ENCODE assay signal across 8 cellular contexts in genomic region chr2:38377501-38378258, GRCh38. TPM values are rescaled to one million over a fixed set of nuclear protein-coding genes. Genes with fewer than 3 reads are reported as not detected.
DNase-seq lines count a peak whose midpoint lies in the region; ATAC-seq and TF ChIP-seq lines count a peak whose summit lies in the region.

No MANE protein-coding gene starts in this region.

- TF ChIP-seq CTCF in fibroblast of mammary gland (conservative IDR thresholded peaks at IDR 0.05; ENCODE audit: control insufficient read depth, insufficient read depth, low read depth, low read length): no peak
- peak in 1 of 3 donors; percentile 10 for TF ChIP-seq CTCF in ovary (IDR thresholded peaks at IDR 0.05)

- peaks cover 3% of the 10 kb centered on the region; the same call in 1 of the 2 replicates for H3K27me3 ChIP-seq in MG63
- no peaks in the 10 kb centered on the region for H3K27me3 ChIP-seq in ovary

- H3K4me3 Mint-ChIP-seq in T-helper 17 cell: peak overlapping the region; percentile 98

- TF ChIP-seq POLR2A in ovary (IDR thresholded peaks at IDR 0.05): no peak

- H3K36me3 ChIP-seq in MG63: peaks cover 5% of the 10 kb centered on the region
- H3K36me3 ChIP-seq in ovary: no peaks in the 10 kb centered on the region

- no peak for TF ChIP-seq EP300 in ovary (IDR thresholded peaks at IDR 0.05)

- H3K4me3 ChIP-seq in MG63: peak overlapping the region; percentile 88
- peak overlapping the region; percentile 75 for H3K4me3 ChIP-seq in fibroblast of mammary gland (ENCODE audit: control insufficient read depth, low read depth, low read length)
- H3K4me3 ChIP-seq in ovary: peak overlapping the region; percentile 73

- intact Hi-C loops in ovary (cut with DNase I): loop anchor here (10.0 kb wide), 4 partner anchors 127 to 227 kb away; partner anchors contain the start of gene HNRNPLL (in 1 of the 4)

- in situ Hi-C loops in G401 (cut with HindIII; ENCODE audit: low sequenced_read_pairs): no loop called here

- no peak for ATAC-seq in T-helper 17 cell
- no peak for ATAC-seq in GM21529 (IDR thresholded peaks at IDR 0.05; ENCODE audit: unreplicated experiment)

- 0 to 1% (median 1%) methylated on average over 19 of the region's 19 CpGs for WGBS in ovary, 3 donors

- peak overlapping the region in 1 of 2 donors; percentile 49 for H3K27ac ChIP-seq in ovary

- H3K9me3 ChIP-seq in MG63: no peaks in the 10 kb centered on the region
- H3K9me3 ChIP-seq in T-helper 17 cell (ENCODE audit: control insufficient read depth, low read length, poor library complexity, severe bottlenecking): no peaks in the 10 kb centered on the region
- H3K9me3 ChIP-seq in ovary: no peaks in the 10 kb centered on the region

- peaks cover 3% of the 10 kb centered on the region for H3K4me1 ChIP-seq in ovary (ENCODE audit: insufficient read depth)

- H3K27ac Mint-ChIP-seq in T-helper 17 cell: peak overlapping the region; percentile 88

- H3K36me3 Mint-ChIP-seq in T-helper 17 cell (ENCODE audit: low read depth): peaks cover 4% of the 10 kb centered on the region

- H3K27me3 Mint-ChIP-seq in T-helper 17 cell: no peaks in the 10 kb centered on the region

- H3K4me1 Mint-ChIP-seq in T-helper 17 cell: peaks cover 43% of the 10 kb centered on the region

- peak; percentile 90 for DNase-seq in NCI-H748 (lab: John Stamatoyannopoulos, UW; ENCODE audit: unreplicated experiment)
- DNase-seq in NCI-H748 treated with DMSO at 0.1 percent for 48 hours (lab: John Stamatoyannopoulos, UW): no peak
- no peak for DNase-seq in MG63
- DNase-seq in T-helper 17 cell: no peak
- DNase-seq in fibroblast of mammary gland (ENCODE audit: low read depth): peak; percentile 83
- DNase-seq in ovary: peak in 1 of 5 donors; percentile 40
- no peak for DNase-seq in G401 (ENCODE audit: low spot score)

RNA-seq across cellular contexts. Expression of gene ATL2, which starts 0.6 kb away (rescaled TPM):
- 26.1 and 65.5 TPM in 2 replicates for total RNA-seq in MG63 (2014; rRNA removed; shearing (Covaris generic); ENCODE audit: low replicate concordance)
- 10 to 100 TPM; 56.9 to 60.0 TPM for total RNA-seq in T-helper 17 cell
- total RNA-seq in ovary: 100 to 1,000 TPM in 2 of 7 donors, 10 to 100 TPM in 5; 75.2 to 149 (median 96.3) TPM
- 10 to 100 TPM; 47.9 to 53.6 TPM for polyA plus RNA-seq in ovary
- 119 and 148 TPM in 2 replicates for total RNA-seq in G401 (2014; rRNA removed; shearing (Covaris generic))

Comparison
In these comparisons a context has a peak if more than half of its experiments do, and no peak if none do; other contexts are left out.
1. DNase-seq: peak in NCI-H748 (single experiment) and fibroblast of mammary gland (single experiment); none in NCI-H748 treated with DMSO at 0.1 percent for 48 hours (single experiment), MG63 (single experiment), T-helper 17 cell (0 of 3) and G401 (single experiment).
2. Peak in every context shown above with its lines, with median percentiles within 50 percentile points of each other: H3K4me3 ChIP-seq.